15 cellular contexts compared by ENCODE assay signal in the genomic region with DNA sequence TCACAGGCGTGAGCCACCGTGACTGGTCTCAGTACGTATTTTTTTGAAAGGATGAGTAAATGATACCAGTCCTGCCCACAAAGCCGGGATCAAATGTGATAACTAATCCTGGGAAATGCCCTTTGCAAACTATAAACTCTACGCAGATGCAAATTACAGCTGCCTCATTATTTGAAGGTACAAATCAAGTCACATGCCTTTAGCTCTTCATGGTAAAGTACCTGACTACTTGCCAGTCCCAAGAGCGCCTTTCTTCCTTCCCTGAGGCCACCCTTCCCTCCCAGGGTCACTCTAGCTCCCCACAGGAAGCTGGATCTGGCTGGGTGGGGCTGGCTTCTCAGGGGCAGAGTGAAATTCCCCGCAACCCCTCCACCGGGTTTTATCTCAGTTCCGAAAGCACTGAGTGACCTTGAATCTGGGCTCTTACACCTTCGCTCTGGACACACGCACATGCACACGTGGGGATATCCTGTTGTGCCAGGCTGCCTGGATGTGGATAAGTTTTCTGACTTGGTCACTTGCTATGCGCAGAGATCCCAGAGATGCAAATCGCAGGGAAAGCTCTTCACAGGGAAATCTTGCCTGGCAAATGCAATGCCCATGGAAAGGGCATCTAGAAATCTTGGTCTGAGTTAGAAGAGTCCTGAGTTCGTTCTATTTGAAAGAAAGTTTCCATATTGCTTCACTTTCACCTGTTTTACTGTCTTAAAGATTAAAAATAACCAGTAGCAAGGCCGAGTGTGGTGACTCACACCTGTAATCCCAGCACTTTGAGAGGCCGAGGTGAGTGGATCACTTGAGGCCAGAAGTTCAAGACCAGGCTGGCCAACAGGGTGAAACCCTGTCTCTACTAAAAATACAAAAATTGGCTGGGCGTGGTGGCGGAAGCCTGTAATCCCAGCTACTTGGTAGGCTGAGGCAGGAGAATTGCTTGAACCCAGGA. TPM values are rescaled to one million over a fixed set of nuclear protein-coding genes. Genes with fewer than 3 reads are reported as not detected.
DNase-seq lines count a peak whose midpoint lies in the region; ATAC-seq and TF ChIP-seq lines count a peak whose summit lies in the region.
"Had no signal": no experiment of that assay in that cellular context is flagged by ENCODE, and none has a peak within 500 bp of the region (broad histone marks: within the 10 kb centered on the region; RNA-seq: fewer than 3 reads in every experiment).

No MANE protein-coding gene starts in this region.

- H3K4me1 Mint-ChIP-seq in osteocyte (ENCODE audit: unreplicated experiment), result peaks cover 27% of the 10 kb centered on the region
- H3K4me1 Mint-ChIP-seq: CD4-positive, CD25-positive, alpha-beta regulatory T cell; natural killer cell had no signal

- no peak for TF ChIP-seq CTCF in RWPE1 (conservative IDR thresholded peaks at IDR 0.05; ENCODE audit: low read depth)
- TF ChIP-seq CTCF in gastroesophageal sphincter (IDR thresholded peaks at IDR 0.05), result no peak
- TF ChIP-seq CTCF in lung (IDR thresholded peaks at IDR 0.05; ENCODE audit: control extremely low read depth, extremely low read depth), result no peak
- TF ChIP-seq CTCF in osteocyte (IDR thresholded peaks at IDR 0.05), result no peak

- no peak for TF ChIP-seq EP300 in gastroesophageal sphincter (IDR thresholded peaks at IDR 0.05)

- 66 to 76% methylated on average over 9 to 13 of the region's 19 CpGs for WGBS in gastroesophageal sphincter (ENCODE audit: low coverage in 1 of 2), 2 donors
- WGBS in lung, 2 donors, result 57 to 81% methylated on average over 19 of the region's 19 CpGs

- CTCF ChIA-PET in RWPE1 (lab: Yijun Ruan, JAX), result no interaction called here

- H3K4me1 ChIP-seq in gastroesophageal sphincter, result peaks cover 0 to 73% (median 15%) of the 10 kb centered on the region in 3 donors
- H3K4me1 ChIP-seq in lung (ENCODE audit: control insufficient read depth in 2 of 2, insufficient read depth in 2 of 2, low read length in 2 of 2), result peaks cover 7 to 12% of the 10 kb centered on the region in 2 donors

- ATAC-seq in gastroesophageal sphincter (peak; percentile 34), lung (ENCODE audit: insufficient read depth, low FRiP score) (peak; percentile 39), GM18868 (IDR thresholded peaks at IDR 0.05; ENCODE audit: unreplicated experiment) (no peak), HG03520 (IDR thresholded peaks at IDR 0.05; ENCODE audit: unreplicated experiment) (no peak)
- ATAC-seq: activated CD8-positive, alpha-beta T cell treated with anti-CD3 and anti-CD28 coated beads, Interleukin-2, amount 10 ng/mL, durations not matched to agents 7 days and 5 days; natural killer cell had no signal

- H3K27me3 Mint-ChIP-seq in osteocyte (ENCODE audit: unreplicated experiment), result no peaks in the 10 kb centered on the region

- no peak overlapping the region for H3K4me3 ChIP-seq in gastroesophageal sphincter
- H3K4me3 ChIP-seq in lung, result no peak overlapping the region

- H3K27me3 ChIP-seq in gastroesophageal sphincter (no peaks in the 10 kb centered on the region), lung (ENCODE audit: control insufficient read depth, insufficient read depth) (no peaks in the 10 kb centered on the region)

- H3K9me3 Mint-ChIP-seq in osteocyte (ENCODE audit: unreplicated experiment), result peaks cover 5% of the 10 kb centered on the region
- H3K9me3 Mint-ChIP-seq: natural killer cell had no signal

- no peak overlapping the region for H3K4me3 Mint-ChIP-seq in osteocyte (ENCODE audit: unreplicated experiment)
- H3K4me3 Mint-ChIP-seq: activated CD8-positive, alpha-beta T cell treated with anti-CD3 and anti-CD28 coated beads, Interleukin-2, amount 10 ng/mL, durations not matched to agents 7 days and 5 days; CD4-positive, CD25-positive, alpha-beta regulatory T cell; natural killer cell had no signal

- H3K36me3 ChIP-seq in gastroesophageal sphincter, result peaks cover 0 to 11% of the 10 kb centered on the region in 2 donors
- H3K36me3 ChIP-seq in lung (ENCODE audit: control insufficient read depth in 2 of 2, insufficient read depth in 2 of 2, low read length in 2 of 2), result no peaks in the 10 kb centered on the region

- H3K27ac ChIP-seq in RWPE1 (peak overlapping the region; percentile 56), gastroesophageal sphincter (peak overlapping the region in 3 of 4 donors; percentile 59 to 66 (median 65)), lung (ENCODE audit: low read depth in 1 of 2, low read length in 1 of 2) (peak overlapping the region; percentile 32 to 87)

- TF ChIP-seq POLR2A in gastroesophageal sphincter (IDR thresholded peaks at IDR 0.05), result no peak

- POLR2A ChIA-PET in RWPE1 (lab: Yijun Ruan, JAX; ENCODE audit: low non-redundant PET), result no interaction called here

- H3K9me3 ChIP-seq in gastroesophageal sphincter (peaks cover 0 to 6% (median 0%) of the 10 kb centered on the region in 3 donors), lung (ENCODE audit: control insufficient read depth in 2 of 2, insufficient read depth in 1 of 2, low read length in 1 of 2) (peaks cover 0 to 1% of the 10 kb centered on the region in 2 donors)

- no peak overlapping the region for H3K27ac Mint-ChIP-seq in osteocyte (ENCODE audit: unreplicated experiment)
- H3K27ac Mint-ChIP-seq: activated CD8-positive, alpha-beta T cell treated with anti-CD3 and anti-CD28 coated beads, Interleukin-2, amount 10 ng/mL, durations not matched to agents 7 days and 5 days; CD4-positive, CD25-positive, alpha-beta regulatory T cell; natural killer cell had no signal

- peaks cover 22% of the 10 kb centered on the region for H3K36me3 Mint-ChIP-seq in osteocyte (ENCODE audit: unreplicated experiment)
- H3K36me3 Mint-ChIP-seq: CD4-positive, CD25-positive, alpha-beta regulatory T cell; natural killer cell had no signal

- no peak for DNase-seq in RWPE1 (ENCODE audit: low spot score)
- DNase-seq in lung (ENCODE audit: low spot score), result no peak
- no peak for DNase-seq in activated T-cell treated with anti-CD3 and anti-CD28 coated beads for 4 hours
- DNase-seq in osteocyte (ENCODE audit: extremely low spot score, unreplicated experiment), result no peak
- DNase-seq: activated CD8-positive, alpha-beta T cell treated with anti-CD3 and anti-CD28 coated beads, Interleukin-2, amount 10 ng/mL, durations not matched to agents 7 days and 5 days; CD4-positive, CD25-positive, alpha-beta regulatory T cell; cortex of kidney; erythroblast; hypothalamus; natural killer cell; NCI-H1436 treated with DMSO at 0.1 percent for 48 hours; retina had no signal

RNA-seq across cellular contexts. Expression of gene A4GALT, which starts 8.5 kb away (rescaled TPM):
- total RNA-seq in gastroesophageal sphincter (10 to 100 TPM; 36.9 to 70.9 (median 55.3) TPM), lung (10 to 100 TPM in 1 of 2 donors, 1 to 10 TPM in 1; 8.6 to 24.8 TPM), osteocyte (29.9 and 32.8 TPM in 2 replicates)
- 10 to 100 TPM; 23.9 to 29.3 TPM for polyA plus RNA-seq in lung
- total RNA-seq: CD4-positive, CD25-positive, alpha-beta regulatory T cell had no signal
- polyA plus RNA-seq: CD4-positive, CD25-positive, alpha-beta regulatory T cell had no signal

Comparison
In these comparisons a context has a peak if more than half of its experiments do, and no peak if none do; other contexts are left out.
1. ATAC-seq: peak in gastroesophageal sphincter (single experiment) and lung (single experiment); none in GM18868 (single experiment) and HG03520 (single experiment).
2. Peak in every context shown above with its lines, with median percentiles within 50 percentile points of each other: H3K27ac ChIP-seq.